In genomic region chr18:59993560-59993959, GRCh38 we compare ENCODE assay signal across 24 cellular contexts.
DNase-seq lines count a peak whose midpoint lies in the region; ATAC-seq and TF ChIP-seq lines count a peak whose summit lies in the region.
"Had no signal": no experiment of that assay in that cellular context is flagged by ENCODE, and none has a peak within 500 bp of the region (broad histone marks: within the 10 kb centered on the region; RNA-seq: fewer than 3 reads in every experiment).

No MANE protein-coding gene starts in this region.

- BruUV-seq in HCT116 (replicated peaks; lab: Mats Ljungman, UMichigan), result no TSS peak

- TF ChIP-seq CTCF in HCT116 (IDR thresholded peaks at IDR 0.05 in 2 of 3, conservative IDR thresholded peaks at IDR 0.05 in 1 of 3; ENCODE audit: borderline replicate concordance in 1 of 3, insufficient read depth in 1 of 3, low read depth in 2 of 3, low read length in 2 of 3) (no peak), RWPE2 (IDR thresholded peaks at IDR 0.05; ENCODE audit: poor library complexity, severe bottlenecking) (no peak)

- no peaks in the 10 kb centered on the region for H3K27me3 ChIP-seq in HCT116 (ENCODE audit: insufficient read depth, low read length)
- no peaks in the 10 kb centered on the region for H3K27me3 ChIP-seq in RWPE2 (ENCODE audit: insufficient read depth, poor library complexity, severe bottlenecking)
- H3K27me3 ChIP-seq: BLaER1, Peyer's patch, SJSA1 had no signal

- no peak overlapping the region for H2AFZ ChIP-seq in HCT116 (ENCODE audit: low read depth, low read length, poor library complexity, severe bottlenecking)
- H2AFZ ChIP-seq: GM23338 had no signal

- no peaks in the 10 kb centered on the region for H4K20me1 ChIP-seq in HCT116 (ENCODE audit: insufficient read depth)
- H4K20me1 ChIP-seq: BLaER1 had no signal

- H3K9ac ChIP-seq in HCT116 (ENCODE audit: low read length), result no peak overlapping the region
- H3K9ac ChIP-seq: BLaER1 had no signal

- TF ChIP-seq RAD21 in HCT116 (IDR thresholded peaks at IDR 0.05; ENCODE audit: low read depth), result no peak

- CTCF ChIA-PET in HCT116 (lab: Charles Lee), result interaction anchor here (0.7 to 2.7 kb wide), 3 partner anchors 151 to 421 kb away, joined by 3 to 11 read pairs (median 11); no protein-coding TSS in a partner anchor

- no peaks in the 10 kb centered on the region for H3K9me2 ChIP-seq in HCT116 (ENCODE audit: insufficient read depth)

- H3K4me2 ChIP-seq in HCT116 (ENCODE audit: low read length), result peak overlapping the region; percentile 31
- H3K4me2 ChIP-seq: BLaER1, GM23338 had no signal

- ATAC-seq in HCT116 (peak; percentile 43; the same call in 1 of the 2 replicates), RWPE2 (ENCODE audit: low read depth) (0 out of 3 replicates have a peak, but pooled peaks have one; percentile 45), GM19467 (IDR thresholded peaks at IDR 0.05; ENCODE audit: unreplicated experiment) (no peak)
- ATAC-seq: Right ventricle myocardium inferior had no signal

- H3K9me3 ChIP-seq in HCT116 (ENCODE audit: control insufficient read depth in 1 of 2, insufficient read depth in 1 of 2, low read depth in 1 of 2, low read length in 2 of 2), result no peaks in the 10 kb centered on the region
- no peaks in the 10 kb centered on the region for H3K9me3 ChIP-seq in RWPE2 (ENCODE audit: severe bottlenecking)
- H3K9me3 ChIP-seq: BLaER1, Peyer's patch, SJSA1 had no signal

- no peak for TF ChIP-seq POLR2A in HCT116 (IDR thresholded peaks at IDR 0.05; ENCODE audit: borderline replicate concordance, extremely low read depth, insufficient read depth, insufficient read length)

- POLR2A ChIA-PET in HCT116 (lab: Charles Lee), result no interaction called here

- no peak overlapping the region for H3K27ac ChIP-seq in HCT116 (ENCODE audit: low read depth, low read length)
- H3K27ac ChIP-seq in RWPE2 (ENCODE audit: poor library complexity, severe bottlenecking), result no peak overlapping the region
- H3K27ac ChIP-seq: BLaER1, Peyer's patch, SJSA1 had no signal

- DNase-seq in A172 (ENCODE audit: low spot score) (peak; percentile 24), HCT116 (ENCODE audit: low read depth, low spot score) (no peak), RWPE2 (ENCODE audit: low spot score) (no peak), foreskin melanocyte (peak; percentile 24), HuH-7 (ENCODE audit: low spot score) (no peak), NCI-H1417 (lab: John Stamatoyannopoulos, UW) (no peak), head of caudate nucleus (no peak)
- DNase-seq: GDM1, H9, HFFc6, KBM-7, MM.1S, NCI-H1048, NCI-H1417 treated with DMSO at 0.1 percent for 48 hours, NCI-H1694 treated with DMSO at 0.1 percent for 48 hours, NCI-H226, NCI-H510A, Peyer's patch had no signal

- RAD21 ChIA-PET in HCT116 (lab: Charles Lee; ENCODE audit: low non-redundant PET in 1 of 2, low total read pairs in 2 of 2, uncharacterized antibody in 2 of 2, unreplicated experiment in 2 of 2), result interaction anchor here in 1 of 2 experiments (0.7 kb wide), 2 partner anchors 8 to 153 kb away, joined by 3 to 6 read pairs; no protein-coding TSS in a partner anchor

- H3K36me3 ChIP-seq in HCT116 (ENCODE audit: control insufficient read depth in 1 of 2, insufficient read depth in 2 of 2, low read length in 2 of 2) (no peaks in the 10 kb centered on the region), RWPE2 (ENCODE audit: low read depth) (no peaks in the 10 kb centered on the region)
- H3K36me3 ChIP-seq: BLaER1, Peyer's patch, SJSA1 had no signal

- H3K79me2 ChIP-seq in HCT116 (ENCODE audit: insufficient read depth, low read length), result no peaks in the 10 kb centered on the region

- intact Hi-C loops in HCT116 (cut with micrococcal nuclease) (loop anchor here (5.0 kb wide), 1 partner anchor 211 kb away; no protein-coding TSS in a partner anchor), head of caudate nucleus (cut with DNase I) (no loop called here)

- peaks cover 6 to 17% of the 10 kb centered on the region in 2 experiments; a peak in 3 of 4 replicates for H3K4me1 ChIP-seq in HCT116 (ENCODE audit: control insufficient read depth in 1 of 2, insufficient read depth in 2 of 2, low read length in 2 of 2)
- H3K4me1 ChIP-seq in RWPE2 (ENCODE audit: insufficient read depth, poor library complexity, severe bottlenecking), result no peaks in the 10 kb centered on the region
- H3K4me1 ChIP-seq: BLaER1, Peyer's patch, SJSA1 had no signal

- no peak overlapping the region for H3K4me3 ChIP-seq in HCT116 (replicated peaks in 1 of 2; ENCODE audit: low read depth in 1 of 2, low read length in 2 of 2)
- no peak overlapping the region for H3K4me3 ChIP-seq in RWPE2 (ENCODE audit: severe bottlenecking)
- H3K4me3 ChIP-seq: BLaER1, GM12878, GM23338, Peyer's patch, SJSA1 had no signal

TF ChIP-seq in HCT116, 20 proteins besides CTCF, POLR2A, EP300 and RAD21:
- TF ChIP-seq, protein P1, sequence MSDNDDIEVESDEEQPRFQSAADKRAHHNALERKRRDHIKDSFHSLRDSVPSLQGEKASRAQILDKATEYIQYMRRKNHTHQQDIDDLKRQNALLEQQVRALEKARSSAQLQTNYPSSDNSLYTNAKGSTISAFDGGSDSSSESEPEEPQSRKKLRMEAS (IDR thresholded peaks at IDR 0.05), result no peak
- no peak for TF ChIP-seq ZBTB33 (IDR thresholded peaks at IDR 0.05; ENCODE audit: extremely low read depth, insufficient replicate concordance, low read length)
- TF ChIP-seq EZH2 (IDR thresholded peaks at IDR 0.05), result no peak
- no peak for TF ChIP-seq SP1 (IDR thresholded peaks at IDR 0.05; ENCODE audit: low read depth)
- no peak for TF ChIP-seq EGR1 (IDR thresholded peaks at IDR 0.05; ENCODE audit: low read depth)
- TF ChIP-seq YY1 (IDR thresholded peaks at IDR 0.05; ENCODE audit: extremely low read depth, insufficient replicate concordance, low read depth, low read length), result no peak
- no peak for TF ChIP-seq CBX3 (IDR thresholded peaks at IDR 0.05; ENCODE audit: low read depth)

Comparison
In these comparisons a context has a peak if more than half of its experiments do, and no peak if none do; other contexts are left out.
1. DNase-seq: peak in A172 (single experiment) and foreskin melanocyte (single experiment); none in HCT116 (single experiment), RWPE2 (single experiment), HuH-7 (single experiment), NCI-H1417 (0 of 3) and head of caudate nucleus (0 of 42).